Comparison of ENCODE assay signal across 9 cellular contexts in genomic region chr16:1871974-1872635, GRCh38. TPM values are rescaled to one million over a fixed set of nuclear protein-coding genes. Genes with fewer than 3 reads are reported as not detected.
DNase-seq lines count a peak whose midpoint lies in the region; ATAC-seq and TF ChIP-seq lines count a peak whose summit lies in the region.
"Had no signal": no experiment of that assay in that cellular context is flagged by ENCODE, and none has a peak within 500 bp of the region (broad histone marks: within the 10 kb centered on the region; RNA-seq: fewer than 3 reads in every experiment).

Gene MEIOB (minus strand): TSS chr16:1872164. CDS start chr16:1868175, 3,989 bp downstream.

- H4K8ac ChIP-seq in mesendoderm (ENCODE audit: low read depth, low read length): no peak within 1 kb of the TSS

- no peak for TF ChIP-seq EP300 in transverse colon (IDR thresholded peaks at IDR 0.05; ENCODE audit: low read depth)

- POLR2A ChIA-PET in MCF 10A (lab: Yijun Ruan, JAX): no interaction called here

- H3K36me3 ChIP-seq in SK-N-MC (ENCODE audit: insufficient read depth, low read length) (no peaks in the 10 kb centered on the region), mesendoderm (ENCODE audit: control insufficient read depth, insufficient read depth, low read length) (no peaks in the 10 kb centered on the region), transverse colon (no peaks in the 10 kb centered on the region)

- no peak within 1 kb of the TSS for H2AK5ac ChIP-seq in mesendoderm (ENCODE audit: low read length)

- TF ChIP-seq CTCF in MCF 10A (IDR thresholded peaks at IDR 0.05; ENCODE audit: unreplicated experiment) (no peak), transverse colon (IDR thresholded peaks at IDR 0.05) (no peak)

- no peak within 1 kb of the TSS for H3K56ac ChIP-seq in mesendoderm (ENCODE audit: low read length)

- no peaks in the 10 kb centered on the region for H3K4me1 ChIP-seq in mesendoderm (ENCODE audit: control insufficient read depth, low read depth, low read length)
- H3K4me1 ChIP-seq in transverse colon: peaks cover 0 to 16% (median 6%) of the 10 kb centered on the region in 4 donors

- H3K23ac ChIP-seq in mesendoderm (ENCODE audit: low read length): no peak within 1 kb of the TSS

- H2BK5ac ChIP-seq in mesendoderm (ENCODE audit: low read length): no peak within 1 kb of the TSS

- H3K27ac Mint-ChIP-seq in MCF 10A (ENCODE audit: low read depth, unreplicated experiment): peak within 1 kb of the TSS; percentile 75

- TF ChIP-seq POLR2A in transverse colon (IDR thresholded peaks at IDR 0.05): no peak

- H3K18ac ChIP-seq in mesendoderm (ENCODE audit: low read length): no peak within 1 kb of the TSS

- no peak within 1 kb of the TSS for H3K9ac ChIP-seq in SK-N-MC (ENCODE audit: insufficient read length)
- no peak within 1 kb of the TSS for H3K9ac ChIP-seq in mesendoderm (ENCODE audit: low read length)

- H3K36me3 Mint-ChIP-seq in MCF 10A (ENCODE audit: insufficient read depth, unreplicated experiment): no peaks in the 10 kb centered on the region

- no peak within 1 kb of the TSS for H4K5ac ChIP-seq in mesendoderm (ENCODE audit: low read length)

- CTCF ChIA-PET in MCF 10A (lab: Yijun Ruan, JAX): interaction anchor here (0.7 to 10.8 kb wide), 3 partner anchors 9 to 58 kb away, joined by 4 to 105 read pairs (median 4); no protein-coding TSS in a partner anchor

- H3K4me3 ChIP-seq in SK-N-MC: peak within 1 kb of the TSS; percentile 70
- H3K4me3 ChIP-seq in mesendoderm (ENCODE audit: low read length): no peak within 1 kb of the TSS
- H3K4me3 ChIP-seq in transverse colon: peak within 1 kb of the TSS in 2 of 4 donors; percentile 19 to 26

- no peak within 1 kb of the TSS for H2BK120ac ChIP-seq in mesendoderm (ENCODE audit: low read depth, low read length)

- ATAC-seq in HG03280 (IDR thresholded peaks at IDR 0.05; ENCODE audit: unreplicated experiment): no peak
- ATAC-seq in HG03439 (IDR thresholded peaks at IDR 0.05; ENCODE audit: unreplicated experiment): no peak

- H3K27me3 ChIP-seq in mesendoderm (ENCODE audit: insufficient read depth, low read length, poor library complexity) (no peaks in the 10 kb centered on the region), transverse colon (peaks cover 39% of the 10 kb centered on the region)

- no TSS peak for BruUV-seq in MCF 10A (replicated peaks; lab: Mats Ljungman, UMichigan)

- H3K79me1 ChIP-seq in mesendoderm (ENCODE audit: low read length): no peaks in the 10 kb centered on the region

- no CpG with 5 or more reads among the region's 68 CpGs for WGBS in mesendoderm (ENCODE audit: extremely low coverage, insufficient coverage, low lambda C conversion rate)
- 5 to 28% methylated on average over 8 to 54 of the region's 68 CpGs for WGBS in transverse colon (ENCODE audit: low coverage in 1 of 2), 2 donors

- H3K79me2 ChIP-seq in mesendoderm (ENCODE audit: control insufficient read depth, insufficient read depth, low read length): no peaks in the 10 kb centered on the region

- intact Hi-C loops in MCF 10A (cut with micrococcal nuclease) (no loop called here), transverse colon (cut with DNase I; ENCODE audit: low total_unique reads) (no loop called here)

- H3K27ac ChIP-seq in SK-N-MC: no peak within 1 kb of the TSS
- H3K27ac ChIP-seq in mesendoderm (ENCODE audit: low read depth, low read length): no peak within 1 kb of the TSS
- H3K27ac ChIP-seq in transverse colon: no peak within 1 kb of the TSS

- no peak within 1 kb of the TSS for H2BK15ac ChIP-seq in mesendoderm (replicated peaks; ENCODE audit: low read depth)

- peak within 1 kb of the TSS; percentile 8 for H3K4me3 Mint-ChIP-seq in MCF 10A (ENCODE audit: unreplicated experiment)

- H3K9me3 Mint-ChIP-seq in MCF 10A (ENCODE audit: unreplicated experiment): no peaks in the 10 kb centered on the region

- no peak within 1 kb of the TSS for H3K4me2 ChIP-seq in mesendoderm (ENCODE audit: low read length)

- H3K9me3 ChIP-seq in SK-N-MC (ENCODE audit: low read depth, low read length) (no peaks in the 10 kb centered on the region), transverse colon (no peaks in the 10 kb centered on the region)

- no peaks in the 10 kb centered on the region for H3K27me3 Mint-ChIP-seq in MCF 10A (ENCODE audit: insufficient read depth, unreplicated experiment)

- in situ Hi-C loops in transverse colon (cut with MboI; ENCODE audit: low pct_ligation_motif_present in 1 of 4, low pct_unique_long_range_greater_than_20kb in 1 of 4, low sequenced_read_pairs in 3 of 4): no loop called here

- H3K4me1 Mint-ChIP-seq in MCF 10A (ENCODE audit: insufficient read depth, unreplicated experiment): peaks cover 12% of the 10 kb centered on the region

- peak; percentile 59 for DNase-seq in Daoy (ENCODE audit: low read depth)
- no peak for DNase-seq in SK-N-MC (ENCODE audit: low read depth, low spot score)
- DNase-seq in MCF 10A (ENCODE audit: unreplicated experiment): no peak
- peak; percentile 73 for DNase-seq in mesendoderm
- peak; percentile 30 for DNase-seq in transverse colon
- no peak for DNase-seq in NAMALWA (ENCODE audit: low spot score)

- no peak within 1 kb of the TSS for H3K4ac ChIP-seq in mesendoderm (ENCODE audit: low read depth, low read length)

RNA-seq across cellular contexts. Expression of gene MEIOB, which starts in this region (rescaled TPM):
- not detected in 2 replicates for total RNA-seq in Daoy (2014; rRNA removed; shearing (Covaris generic))
- total RNA-seq in MCF 10A (2022): not detected in 2 replicates
- not detected for polyA plus RNA-seq in mesendoderm (2013, experiment 1 of 2)
- polyA plus RNA-seq in mesendoderm (2013, experiment 2 of 2): 0.11 TPM
- not detected for total RNA-seq in transverse colon
- total RNA-seq: urinary bladder had no signal
- polyA plus RNA-seq: urinary bladder had no signal

Comparison
In these comparisons a context has a peak if more than half of its experiments do, and no peak if none do; other contexts are left out.
1. Peak in DNase-seq in Daoy; RNA of the gene not detected or under 1 TPM.
2. Peak in DNase-seq in transverse colon; RNA of the gene not detected or under 1 TPM.